In genomic region chr10:28396317-28396716, GRCh38 we compare ENCODE assay signal across 1 cellular context.
TF ChIP-seq lines count a peak whose summit lies in the region.

No MANE protein-coding gene starts in this region.

TF ChIP-seq in SK-N-SH, 30 proteins besides CTCF, POLR2A, EP300 and RAD21 (continued from another document):
- TF ChIP-seq REST (IDR thresholded peaks at IDR 0.05; ENCODE audit: low read depth, low read length) (no peak), SMC3 (IDR thresholded peaks at IDR 0.05; ENCODE audit: low read depth, low read length) (no peak), CHD2 (IDR thresholded peaks at IDR 0.05; ENCODE audit: low read length, partially characterized antibody) (no peak), MAX (IDR thresholded peaks at IDR 0.05; ENCODE audit: low read depth) (no peak), FOSL2 (IDR thresholded peaks at IDR 0.05; ENCODE audit: borderline replicate concordance, low read depth) (no peak), SIN3A (IDR thresholded peaks at IDR 0.05; ENCODE audit: borderline replicate concordance, low read depth, low read length) (no peak), MXI1 (IDR thresholded peaks at IDR 0.05; ENCODE audit: low read depth, low read length) (no peak), FOXM1 (IDR thresholded peaks at IDR 0.05; ENCODE audit: low read depth) (no peak), RCOR1 (IDR thresholded peaks at IDR 0.05; ENCODE audit: low read length) (no peak), MEF2A (IDR thresholded peaks at IDR 0.05; ENCODE audit: borderline replicate concordance, low read depth) (no peak), EZH2phosphoT487 (IDR thresholded peaks at IDR 0.05; ENCODE audit: borderline replicate concordance, low read depth) (no peak), JUND (IDR thresholded peaks at IDR 0.05) (no peak), NRF1 (IDR thresholded peaks at IDR 0.05; ENCODE audit: low read depth, low read length) (no peak), ELF1 (IDR thresholded peaks at IDR 0.05) (no peak), USF1 (IDR thresholded peaks at IDR 0.05; ENCODE audit: borderline replicate concordance, low read depth) (no peak), PBX3 (IDR thresholded peaks at IDR 0.05) (no peak)
